In the genomic region with DNA sequence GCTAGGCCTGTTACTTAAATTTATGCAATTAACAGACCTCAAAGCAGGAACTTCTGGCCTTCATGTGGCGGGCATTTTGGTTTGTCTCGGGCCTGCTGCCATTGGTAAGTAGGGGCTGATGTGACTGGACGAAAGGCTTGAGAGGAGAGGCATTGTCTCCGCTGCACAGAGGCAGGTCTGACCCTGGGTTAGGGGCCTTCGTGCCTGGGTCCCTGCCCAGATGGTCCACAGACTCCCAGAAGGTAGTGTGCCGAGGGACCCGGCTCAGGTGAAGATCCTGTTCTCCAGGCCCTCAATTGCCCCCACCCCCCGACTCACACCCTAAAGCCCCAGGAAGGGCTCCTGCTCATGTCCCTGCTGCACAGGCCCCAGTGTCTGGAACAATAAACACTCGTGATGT, we compare ENCODE assay signal across 29 cellular contexts.
"Had no signal": no experiment of that assay in that cellular context is flagged by ENCODE, and none has a peak within 500 bp of the region (broad histone marks: within the 10 kb centered on the region; RNA-seq: fewer than 3 reads in every experiment).

No MANE protein-coding gene starts in this region.

- H3K9me3 ChIP-seq: SJSA1, SK-N-SH had no signal

- H3K36me3 ChIP-seq: SJSA1 had no signal

- H3K4me1 ChIP-seq: SJSA1 had no signal

- ATAC-seq: Panc1, Right ventricle myocardium inferior had no signal

- H3K4me3 ChIP-seq: PC-9, SJSA1 had no signal

- DNase-seq: Karpas-422, MM.1S, MV-4-11, NCI-H1092, NCI-H1105, NCI-H1436 treated with DMSO at 0.1 percent for 48 hours, NCI-H1694 treated with DMSO at 0.1 percent for 48 hours, NCI-H187 treated with DMSO at 0.1 percent for 48 hours, NCI-H2029, NCI-H2081, NCI-H2171 treated with DMSO at 0.1 percent for 48 hours, NCI-H2227 treated with DMSO at 0.1 percent for 48 hours, NCI-H446 treated with DMSO at 0.1 percent for 48 hours, NCI-H510A, NCI-H524, NCI-H526, NCI-H69, NCI-H748 treated with DMSO at 0.1 percent for 48 hours, PC-9, SHP77 treated with DMSO at 0.1 percent for 48 hours, SK-N-SH, SW 1271, T-helper 1 cell had no signal

- H3K27ac ChIP-seq: KMS-11, PC-9, RWPE1, SJSA1 had no signal

- H3K4me2 ChIP-seq: KMS-11, PC-9, SK-N-SH had no signal

- H2AFZ ChIP-seq: PC-9 had no signal

- FAIRE-seq: RCC 7860 had no signal

- H3K9ac ChIP-seq: KMS-11, SK-N-SH had no signal

- H3K27me3 ChIP-seq: SJSA1 had no signal
